Comparison of ENCODE assay signal across 21 cellular contexts in the genomic region with DNA sequence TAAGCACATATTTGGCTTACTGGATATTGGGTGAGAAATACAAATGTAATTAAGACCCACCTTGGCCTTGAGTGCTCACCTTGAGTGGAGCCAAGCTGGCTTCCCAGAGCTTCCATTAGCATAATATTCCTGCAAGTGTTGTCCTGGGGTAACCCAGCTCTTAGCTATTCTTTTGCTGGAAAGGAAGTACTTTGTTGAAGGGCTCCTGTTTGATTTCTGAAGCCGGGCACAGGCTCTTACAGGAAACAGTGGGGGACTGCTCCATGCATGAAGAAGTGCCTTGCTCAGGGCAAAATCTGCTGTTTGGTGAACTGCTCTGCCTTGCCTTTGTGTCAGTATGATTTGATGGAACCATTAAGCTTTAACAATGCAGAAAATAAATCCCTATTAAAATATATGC.
"Had no signal": no experiment of that assay in that cellular context is flagged by ENCODE, and none has a peak within 500 bp of the region (broad histone marks: within the 10 kb centered on the region; RNA-seq: fewer than 3 reads in every experiment).

No MANE protein-coding gene starts in this region.

- H3K4me3 ChIP-seq: dorsolateral prefrontal cortex, esophagus squamous epithelium, gastrocnemius medialis, ovary, prostate gland, thoracic aorta, upper lobe of left lung had no signal

- H3K36me3 ChIP-seq: esophagus squamous epithelium, gastrocnemius medialis, ovary, prostate gland, thoracic aorta, upper lobe of left lung had no signal

- H3K9me3 ChIP-seq: esophagus squamous epithelium, gastrocnemius medialis, ovary, prostate gland, thoracic aorta, upper lobe of left lung had no signal

- H3K4me1 ChIP-seq: esophagus squamous epithelium, gastrocnemius medialis, prostate gland had no signal

- ATAC-seq: effector memory CD8-positive, alpha-beta T cell; gastrocnemius medialis; naive thymus-derived CD4-positive, alpha-beta T cell had no signal

- H3K27ac ChIP-seq: dorsolateral prefrontal cortex, esophagus squamous epithelium, gastrocnemius medialis, ovary, prostate gland, thoracic aorta had no signal

- H3K27ac Mint-ChIP-seq: activated naive CD8-positive, alpha-beta T cell treated with anti-CD3 and anti-CD28 coated beads for 36 hours; effector memory CD8-positive, alpha-beta T cell; naive thymus-derived CD4-positive, alpha-beta T cell; T-helper 1 cell treated with Interleukin-12 subunit alpha and Interleukin-12 subunit beta and Interleukin-4 antibody, amounts not matched to agents 30 μg/mL and 1 μg/mL, for 36 hours had no signal

- H3K4me3 Mint-ChIP-seq: activated naive CD8-positive, alpha-beta T cell treated with anti-CD3 and anti-CD28 coated beads for 36 hours; effector memory CD8-positive, alpha-beta T cell; naive thymus-derived CD4-positive, alpha-beta T cell; T-helper 1 cell treated with Interleukin-12 subunit alpha and Interleukin-12 subunit beta and Interleukin-4 antibody, amounts not matched to agents 30 μg/mL and 1 μg/mL, for 36 hours had no signal

- H3K4me1 Mint-ChIP-seq: activated naive CD8-positive, alpha-beta T cell treated with anti-CD3 and anti-CD28 coated beads for 36 hours; naive thymus-derived CD4-positive, alpha-beta T cell had no signal

- H3K27me3 ChIP-seq: esophagus squamous epithelium, gastrocnemius medialis, ovary, upper lobe of left lung had no signal

- H3K9me3 Mint-ChIP-seq: T-helper 1 cell treated with Interleukin-12 subunit alpha and Interleukin-12 subunit beta and Interleukin-4 antibody, amounts not matched to agents 30 μg/mL and 1 μg/mL, for 36 hours had no signal

- H3K36me3 Mint-ChIP-seq: activated naive CD8-positive, alpha-beta T cell treated with anti-CD3 and anti-CD28 coated beads for 36 hours; naive thymus-derived CD4-positive, alpha-beta T cell had no signal

- DNase-seq: activated CD4-positive, alpha-beta T cell treated with anti-CD3 and anti-CD28 coated beads for 4 hours; activated CD4-positive, alpha-beta T cell treated with anti-CD3 and anti-CD28 coated beads, Interleukin-2, amount 50 U/mL, for 48 hours; activated CD4-positive, CD25-positive, alpha-beta regulatory T cell; activated naive CD4-positive, alpha-beta T cell treated with Interleukin-2 at 50 U/mL for 16 hours; activated naive CD8-positive, alpha-beta T cell treated with anti-CD3 and anti-CD28 coated beads for 36 hours; activated T-cell treated with anti-CD3 and anti-CD28 coated beads, Interleukin-2, amount 50 U/mL, for 48 hours; central memory CD4-positive, alpha-beta T cell; dorsolateral prefrontal cortex; effector memory CD8-positive, alpha-beta T cell; esophagus squamous epithelium; gastrocnemius medialis; hypothalamus; naive thymus-derived CD4-positive, alpha-beta T cell; ovary; stimulated activated CD4-positive, alpha-beta T cell treated with anti-CD3 and anti-CD28 coated beads, Interleukin-2, amount 100 ng/mL, for 48 hours; stimulated activated naive CD4-positive, alpha-beta T cell treated with Interleukin-2 at 50 U/mL for 16 hours; T1000 had no signal
